Comparison of ENCODE assay signal across 12 cellular contexts in genomic region chr5:176405656-176406435, GRCh38. TPM values are rescaled to one million over a fixed set of nuclear protein-coding genes. Genes with fewer than 3 reads are reported as not detected.
DNase-seq lines count a peak whose midpoint lies in the region; TF ChIP-seq lines count a peak whose summit lies in the region.
"Had no signal": no experiment of that assay in that cellular context is flagged by ENCODE, and none has a peak within 500 bp of the region (broad histone marks: within the 10 kb centered on the region; RNA-seq: fewer than 3 reads in every experiment).

No MANE protein-coding gene starts in this region.

- H3K9me3 ChIP-seq in ascending aorta, result no peaks in the 10 kb centered on the region
- H3K9me3 ChIP-seq: right atrium auricular region had no signal

- peak; percentile 47 for DNase-seq in HuH-7 (ENCODE audit: low spot score)
- DNase-seq in brain microvascular endothelial cell, result no peak
- no peak for DNase-seq in nephron progenitor cell
- DNase-seq in activated CD4-positive, CD25-positive, alpha-beta regulatory T cell (lab: John Stamatoyannopoulos, UW), result no peak
- DNase-seq in ascending aorta (ENCODE audit: low spot score in 2 of 2), result no peak
- DNase-seq in mesenteric fat pad (ENCODE audit: low spot score), result no peak
- DNase-seq: activated T-cell treated with anti-CD3 and anti-CD28 coated beads, Interleukin-2, amount 50 U/mL, for 1 hour; HCEC 1CT; hippocampal formation; NCI-H1436 treated with DMSO at 0.1 percent for 48 hours; NCI-H526 treated with DMSO at 0.1 percent for 48 hours had no signal

- no peak overlapping the region for H3K27ac ChIP-seq in brain microvascular endothelial cell
- no peak overlapping the region for H3K27ac ChIP-seq in ascending aorta
- H3K27ac ChIP-seq: right atrium auricular region had no signal

- peaks cover 23% of the 10 kb centered on the region for H3K4me1 Mint-ChIP-seq in nephron progenitor cell

- H3K4me1 ChIP-seq in ascending aorta, result no peaks in the 10 kb centered on the region

- peak; percentile 30 for TF ChIP-seq CTCF in brain microvascular endothelial cell (IDR thresholded peaks at IDR 0.05; ENCODE audit: low read depth, low read length, missing control alignments)
- TF ChIP-seq CTCF in nephron progenitor cell (IDR thresholded peaks at IDR 0.05), result peak; percentile 7
- TF ChIP-seq CTCF in ascending aorta (IDR thresholded peaks at IDR 0.05), result no peak

- H3K4me3 Mint-ChIP-seq in nephron progenitor cell, result no peak overlapping the region

- intact Hi-C loops in ascending aorta (cut with DNase I), result no loop called here

- H3K4me3 ChIP-seq in brain microvascular endothelial cell (ENCODE audit: low read depth, low read length) (no peak overlapping the region), ascending aorta (no peak overlapping the region)
- H3K4me3 ChIP-seq: right atrium auricular region had no signal

- no peaks in the 10 kb centered on the region for H3K36me3 Mint-ChIP-seq in nephron progenitor cell (ENCODE audit: low read depth)

- H3K27me3 ChIP-seq in brain microvascular endothelial cell (replicated peaks) (no peaks in the 10 kb centered on the region), ascending aorta (no peaks in the 10 kb centered on the region)
- H3K27me3 ChIP-seq: right atrium auricular region had no signal

- H3K36me3 ChIP-seq in brain microvascular endothelial cell (replicated peaks) (peaks cover 14% of the 10 kb centered on the region), ascending aorta (peaks cover 32 to 59% of the 10 kb centered on the region in 2 donors)

- in situ Hi-C loops in brain microvascular endothelial cell (cut with HindIII; ENCODE audit: low pct_ligation_motif_present, low sequenced_read_pairs), result no loop called here

- peaks cover 4% of the 10 kb centered on the region for H3K27me3 Mint-ChIP-seq in nephron progenitor cell (ENCODE audit: low read depth, poor library complexity)

- no peaks in the 10 kb centered on the region for H3K9me3 Mint-ChIP-seq in nephron progenitor cell

- H3K27ac Mint-ChIP-seq in nephron progenitor cell, result no peak overlapping the region

RNA-seq across cellular contexts. Expression of gene CLTB, which starts 10.5 kb away (rescaled TPM):
- 189 TPM for total RNA-seq in ascending aorta
- 84.7 TPM for total RNA-seq in mesenteric fat pad

RNA-seq across cellular contexts. Expression of gene HIGD2A, which starts 17.3 kb away (rescaled TPM):
- total RNA-seq in ascending aorta, result 36.7 TPM
- total RNA-seq in mesenteric fat pad, result 107 TPM

RNA-seq across cellular contexts. Expression of gene NOP16, which starts 17.4 kb away (rescaled TPM):
- total RNA-seq in ascending aorta, result not detected
- total RNA-seq in mesenteric fat pad, result 38.9 TPM

RNA-seq across cellular contexts. Expression of gene ARL10, which starts 40.6 kb away (rescaled TPM):
- total RNA-seq in ascending aorta (2.7 TPM), mesenteric fat pad (4.4 TPM)

RNA-seq across cellular contexts. Expression of gene FAF2, which starts 42.3 kb away (rescaled TPM):
- total RNA-seq in ascending aorta, result 18.7 TPM
- total RNA-seq in mesenteric fat pad, result 34.2 TPM

Comparison
In these comparisons a context has a peak if more than half of its experiments do, and no peak if none do; other contexts are left out.
1. CTCF ChIP-seq: peak in brain microvascular endothelial cell (single experiment) and nephron progenitor cell (single experiment); none in ascending aorta (0 of 3).
2. RNA of gene NOP16, which starts 17.4 kb away (total RNA-seq): 38.9 TPM in mesenteric fat pad (single experiment); not detected in ascending aorta (single experiment); every median in the first group is over 10 times any median in the second.